In genomic region chr11:111091341-111091740, GRCh38 we compare ENCODE assay signal across 22 cellular contexts.
"Had no signal": no experiment of that assay in that cellular context is flagged by ENCODE, and none has a peak within 500 bp of the region (broad histone marks: within the 10 kb centered on the region; RNA-seq: fewer than 3 reads in every experiment).

No MANE protein-coding gene starts in this region.

- ATAC-seq: activated naive CD8-positive, alpha-beta T cell treated with anti-CD3 and anti-CD28 coated beads, Interleukin-2, amount 50 U/mL, for 24 hours; activated T-cell treated with anti-CD3 and anti-CD28 coated beads, Interleukin-2, amount 50 U/mL, for 4 hours; activated T-helper 17 cell treated with anti-CD3 and anti-CD28 coated beads, Interleukin-2, amount 50 U/mL, for 72 hours; esophagus mucosa; naive thymus-derived CD8-positive, alpha-beta T cell; T-helper 17 cell had no signal

- H3K4me1 ChIP-seq: breast epithelium, neural progenitor cell, right atrium auricular region, uterus had no signal

- H3K4me3 ChIP-seq: breast epithelium, hepatocyte, neural progenitor cell, right atrium auricular region, spleen, uterus had no signal

- H3K9me3 ChIP-seq: breast epithelium, right atrium auricular region, spleen, uterus had no signal

- H3K27me3 ChIP-seq: breast epithelium, hepatocyte, neural progenitor cell, right atrium auricular region, spleen, uterus had no signal

- H3K36me3 ChIP-seq: breast epithelium, neural progenitor cell, right atrium auricular region, spleen, uterus had no signal

- H3K27ac ChIP-seq: breast epithelium, hepatocyte, neural progenitor cell, right atrium auricular region, spleen, uterus had no signal

- DNase-seq: activated CD4-positive, alpha-beta memory T cell treated with anti-CD3 and anti-CD28 coated beads, Interleukin-2, amount 10 ng/mL, durations not matched to agents 7 days and 5 days; activated CD4-positive, alpha-beta T cell treated with anti-CD3 and anti-CD28 coated beads for 1 hour; activated CD4-positive, alpha-beta T cell treated with anti-CD3 and anti-CD28 coated beads, Interleukin-2, amount 10 ng/mL, durations not matched to agents 7 days and 5 days; activated naive CD8-positive, alpha-beta T cell treated with anti-CD3 and anti-CD28 coated beads, Interleukin-2, amount 50 U/mL, for 24 hours; activated T-cell treated with anti-CD3 and anti-CD28 coated beads, Interleukin-2, amount 50 U/mL, for 4 hours; central memory CD4-positive, alpha-beta T cell; endodermal cell; islet precursor cell; naive thymus-derived CD8-positive, alpha-beta T cell; spleen; stimulated activated CD4-positive, alpha-beta T cell treated with anti-CD3 and anti-CD28 coated beads, Interleukin-2, amount 100 ng/mL, for 48 hours; stimulated activated naive CD4-positive, alpha-beta T cell treated with Interleukin-2 at 50 U/mL for 16 hours; T-helper 17 cell; T1000; trophoblast cell had no signal
